1 cellular context compared by ENCODE assay signal in genomic region chr1:66984491-66984890, GRCh38.
A peak's percentile ranks its signal among the peaks of the same experiment; 100 is the strongest.
TF ChIP-seq lines count a peak whose summit lies in the region.

No MANE protein-coding gene starts in this region.

TF ChIP-seq in GM12878, 131 proteins besides CTCF, POLR2A, EP300 and RAD21 (continued from another document):
- TF ChIP-seq ZNF592 (IDR thresholded peaks at IDR 0.05) (no peak), MTA2 (IDR thresholded peaks at IDR 0.05; ENCODE audit: low read depth) (peak; percentile 97), CEBPZ (IDR thresholded peaks at IDR 0.05; ENCODE audit: low read depth, low read length) (no peak), IKZF2 (IDR thresholded peaks at IDR 0.05) (peak; percentile 76 to 82; a peak in 3 of 4 replicates), ESRRA (IDR thresholded peaks at IDR 0.05; ENCODE audit: low read length) (no peak), IRF4 (IDR thresholded peaks at IDR 0.05; ENCODE audit: low read depth, low read length) (0 out of 2 replicates have a peak, but pooled peaks have one; percentile 16), JUNB (IDR thresholded peaks at IDR 0.05) (peak; percentile 28), NR2C1 (IDR thresholded peaks at IDR 0.05) (0 out of 2 replicates have a peak, but pooled peaks have one; percentile 42), TCF3 (IDR thresholded peaks at IDR 0.05; ENCODE audit: borderline replicate concordance, insufficient read depth, low read depth, low read length) (0 out of 2 replicates have a peak, but pooled peaks have one; percentile 31), ELK1 (IDR thresholded peaks at IDR 0.05; ENCODE audit: low read depth, low read length) (no peak)
